8 cellular contexts compared by ENCODE assay signal in genomic region chrX:153969904-153970397, GRCh38. TPM values are rescaled to one million over a fixed set of nuclear protein-coding genes. Genes with fewer than 3 reads are reported as not detected.
DNase-seq lines count a peak whose midpoint lies in the region; ATAC-seq and TF ChIP-seq lines count a peak whose summit lies in the region.

No MANE protein-coding gene starts in this region.

- peak overlapping the region; percentile 95 for H3K27ac Mint-ChIP-seq in osteocyte (ENCODE audit: unreplicated experiment)

- H3K27me3 Mint-ChIP-seq in osteocyte (ENCODE audit: unreplicated experiment), result no peaks in the 10 kb centered on the region

- no peaks in the 10 kb centered on the region for H3K36me3 Mint-ChIP-seq in osteocyte (ENCODE audit: unreplicated experiment)

- H3K4me3 Mint-ChIP-seq in osteocyte (ENCODE audit: unreplicated experiment), result peak overlapping the region; percentile 100

- ATAC-seq in HG02870 (IDR thresholded peaks at IDR 0.05; ENCODE audit: unreplicated experiment), result no peak

- no peaks in the 10 kb centered on the region for H3K9me3 Mint-ChIP-seq in osteocyte (ENCODE audit: unreplicated experiment)

- H3K4me1 Mint-ChIP-seq in osteocyte (ENCODE audit: unreplicated experiment), result peaks cover 59% of the 10 kb centered on the region

- TF ChIP-seq CTCF in osteocyte (IDR thresholded peaks at IDR 0.05), result no peak

- DNase-seq in SIG-M5 treated with dmso at 0.1 percent for 504 hours (lab: John Stamatoyannopoulos, UW; ENCODE audit: unreplicated experiment) (peak; percentile 51), SIG-M5 (lab: John Stamatoyannopoulos, UW) (no peak), UCSD-AML1 (lab: John Stamatoyannopoulos, UW; ENCODE audit: unreplicated experiment) (peak; percentile 54), fibroblast of gingiva (ENCODE audit: low read depth) (peak; percentile 49), osteocyte (ENCODE audit: extremely low spot score, unreplicated experiment) (no peak), T1000 (lab: John Stamatoyannopoulos, UW) (no peak)
- DNase-seq in effector CD8-positive, alpha-beta T cell (lab: John Stamatoyannopoulos, UW), result no peak

RNA-seq across cellular contexts. Expression of gene HCFC1, which starts 1.7 kb away (rescaled TPM):
- 73.7 and 74.8 TPM in 2 replicates for total RNA-seq in osteocyte

RNA-seq across cellular contexts. Expression of gene TMEM187, which starts 2.6 kb away (rescaled TPM):
- 19.2 and 19.3 TPM in 2 replicates for total RNA-seq in osteocyte

RNA-seq across cellular contexts. Expression of gene RENBP, which starts 25.5 kb away (rescaled TPM):
- total RNA-seq in osteocyte, result 18.7 and 18.9 TPM in 2 replicates

RNA-seq across cellular contexts. Expression of gene NAA10, which starts 35.1 kb away (rescaled TPM):
- 94.1 and 96.6 TPM in 2 replicates for total RNA-seq in osteocyte

RNA-seq across cellular contexts. Expression of gene ARHGAP4, which starts 43.9 kb away (rescaled TPM):
- 4.9 and 5.3 TPM in 2 replicates for total RNA-seq in osteocyte

Comparison
In these comparisons a context has a peak if more than half of its experiments do, and no peak if none do; other contexts are left out.
1. DNase-seq: peak in SIG-M5 treated with dmso at 0.1 percent for 504 hours (single experiment), UCSD-AML1 (single experiment) and fibroblast of gingiva (single experiment); none in SIG-M5 (single experiment), osteocyte (single experiment), effector CD8-positive, alpha-beta T cell (single experiment) and T1000 (single experiment).